ENCODE assay signal across 10 cellular contexts in genomic region chr22:44701187-44701586, GRCh38. TPM values are rescaled to one million over a fixed set of nuclear protein-coding genes. Genes with fewer than 3 reads are reported as not detected.
DNase-seq lines count a peak whose midpoint lies in the region; ATAC-seq and TF ChIP-seq lines count a peak whose summit lies in the region.
"Had no signal": no experiment of that assay in that cellular context is flagged by ENCODE, and none has a peak within 500 bp of the region (broad histone marks: within the 10 kb centered on the region; RNA-seq: fewer than 3 reads in every experiment).

No MANE protein-coding gene starts in this region.

- peak overlapping the region; percentile 90; the same call in 1 of the 2 replicates for H3K4me2 ChIP-seq in DND-41 (ENCODE audit: insufficient read depth, low read length)

- TF ChIP-seq CTCF in DND-41 (IDR thresholded peaks at IDR 0.05; ENCODE audit: borderline replicate concordance, extremely low read depth, low read length, poor library complexity, severe bottlenecking): no peak
- TF ChIP-seq CTCF in Panc1 (IDR thresholded peaks at IDR 0.05): no peak
- no peak for TF ChIP-seq CTCF in liver (IDR thresholded peaks at IDR 0.05; ENCODE audit: low read depth, low read length, missing input control)
- TF ChIP-seq CTCF in spleen (IDR thresholded peaks at IDR 0.05 in 8 of 11, conservative IDR thresholded peaks at IDR 0.05 in 3 of 11): no peak

- H3K4me3 ChIP-seq in DND-41 (ENCODE audit: low read depth in 1 of 2, low read length in 2 of 2) (0 out of 4 replicates have a peak overlapping the region, but pooled peaks of 1 of the 2 experiments have one; percentile 48), Panc1 (ENCODE audit: low read depth in 2 of 2, low read length in 2 of 2) (no peak overlapping the region), liver (ENCODE audit: low read depth in 1 of 3, low read length in 3 of 3) (no peak overlapping the region), spleen (peak overlapping the region in 1 of 8 donors; percentile 96)
- H3K4me3 ChIP-seq: GM12878 had no signal

- H3K36me3 ChIP-seq in DND-41 (ENCODE audit: insufficient read depth, low read length): no peaks in the 10 kb centered on the region
- no peaks in the 10 kb centered on the region for H3K36me3 ChIP-seq in Panc1 (ENCODE audit: control insufficient read depth, insufficient read depth, low read length)
- H3K36me3 ChIP-seq in liver (ENCODE audit: control insufficient read depth in 4 of 4, insufficient read depth in 3 of 4, low read depth in 1 of 4, low read length in 3 of 4): peaks cover 0 to 2% (median 0%) of the 10 kb centered on the region in 4 donors
- peaks cover 0 to 12% (median 0%) of the 10 kb centered on the region in 6 donors for H3K36me3 ChIP-seq in spleen

- H3K79me2 ChIP-seq in DND-41 (ENCODE audit: insufficient read depth, low read length): no peaks in the 10 kb centered on the region

- TF ChIP-seq POLR2A in spleen (IDR thresholded peaks at IDR 0.05): no peak

- peaks cover 21% of the 10 kb centered on the region for H3K4me1 ChIP-seq in DND-41 (ENCODE audit: insufficient read depth, low read length)
- H3K4me1 ChIP-seq in Panc1 (ENCODE audit: control insufficient read depth, insufficient read depth, low read length): peaks cover 11% of the 10 kb centered on the region; the same call in 1 of the 2 replicates
- H3K4me1 ChIP-seq in liver (ENCODE audit: control insufficient read depth in 4 of 4, insufficient read depth in 4 of 4, low read length in 3 of 4): peaks cover 0 to 23% (median 10%) of the 10 kb centered on the region in 4 donors
- H3K4me1 ChIP-seq in spleen: peaks cover 23 to 78% (median 61%) of the 10 kb centered on the region in 6 donors

- peaks cover 36% of the 10 kb centered on the region for H4K20me1 ChIP-seq in DND-41 (ENCODE audit: insufficient read depth, low read length)

- no peak for ATAC-seq in DND-41 (ENCODE audit: insufficient read depth, low read depth)
- ATAC-seq in Panc1: no peak
- ATAC-seq in HG03135 (IDR thresholded peaks at IDR 0.05; ENCODE audit: unreplicated experiment): no peak

- no peak for DNase-seq in DND-41
- no peak for DNase-seq in Panc1 (ENCODE audit: low read depth, low spot score)
- no peak for DNase-seq in spleen
- DNase-seq in NCI-H146 (lab: John Stamatoyannopoulos, UW): no peak
- DNase-seq in SKM-1 treated with dmso at 0.1 percent for 144 hours (lab: John Stamatoyannopoulos, UW; ENCODE audit: unreplicated experiment): no peak
- DNase-seq: MM.1S had no signal

- in situ Hi-C loops in Panc1 (cut with HindIII; ENCODE audit: low pct_unique_long_range_greater_than_20kb, low sequenced_read_pairs): no loop called here

- H3K27ac ChIP-seq in DND-41 (ENCODE audit: low read length) (no peak overlapping the region; the same call in 1 of the 2 replicates), Panc1 (ENCODE audit: low read length) (peak overlapping the region; percentile 69), liver (ENCODE audit: low read depth in 1 of 2, low read length in 2 of 2) (peak overlapping the region; percentile 45 to 52), spleen (peak overlapping the region; percentile 22 to 88 (median 78))

- peak overlapping the region; percentile 60; the same call in 1 of the 2 replicates for H2AFZ ChIP-seq in DND-41 (ENCODE audit: low read depth, low read length)

- WGBS in liver: 86% methylated on average over 4 of the region's 4 CpGs
- WGBS in spleen, 5 donors: 40 to 72% (median 65%) methylated on average over 4 of the region's 4 CpGs

- no peak overlapping the region; the same call in 1 of the 2 replicates for H3K9ac ChIP-seq in DND-41 (ENCODE audit: low read depth, low read length)
- H3K9ac ChIP-seq in liver (ENCODE audit: low read depth in 1 of 2, low read length in 2 of 2): no peak overlapping the region

- CTCF ChIA-PET in Panc1 (lab: Charles Lee): no interaction called here

- H3K9me3 ChIP-seq in DND-41 (ENCODE audit: insufficient read depth, low read length, severe bottlenecking) (no peaks in the 10 kb centered on the region), Panc1 (ENCODE audit: control insufficient read depth, insufficient read depth, low read depth, low read length) (no peaks in the 10 kb centered on the region), liver (ENCODE audit: control insufficient read depth in 4 of 4, low read length in 3 of 4) (no peaks in the 10 kb centered on the region), spleen (no peaks in the 10 kb centered on the region)

- intact Hi-C loops in Panc1 (cut with micrococcal nuclease; ENCODE audit: unreplicated experiment) (no loop called here), spleen (cut with DNase I; ENCODE audit: low total_unique reads) (no loop called here)

- no peak for TF ChIP-seq RAD21 in liver (IDR thresholded peaks at IDR 0.05)

- H3K27me3 ChIP-seq in DND-41 (ENCODE audit: insufficient read depth, low read length, poor library complexity) (peaks cover 27% of the 10 kb centered on the region), Panc1 (ENCODE audit: control insufficient read depth, insufficient read depth, low read length) (no peaks in the 10 kb centered on the region), liver (ENCODE audit: control insufficient read depth in 4 of 4, insufficient read depth in 4 of 4, low read length in 3 of 4) (no peaks in the 10 kb centered on the region), spleen (replicated peaks in 1 of 7) (peaks cover 0 to 20% (median 0%) of the 10 kb centered on the region in 7 donors)

- POLR2A ChIA-PET in Panc1 (lab: Charles Lee): no interaction called here

- BruUV-seq in Panc1 (replicated peaks; lab: Mats Ljungman, UMichigan): no TSS peak

TF ChIP-seq in liver, 16 proteins besides CTCF, POLR2A, EP300 and RAD21:
- TF ChIP-seq TAF1 (conservative IDR thresholded peaks at IDR 0.05) (no peak), EGR1 (IDR thresholded peaks at IDR 0.05; ENCODE audit: low read depth in 2 of 2) (no peak), ATF3 (IDR thresholded peaks at IDR 0.05) (no peak), FOXA2 (IDR thresholded peaks at IDR 0.05) (no peak), YY1 (IDR thresholded peaks at IDR 0.05) (no peak), FOXA1 (IDR thresholded peaks at IDR 0.05) (no peak), JUND (IDR thresholded peaks at IDR 0.05) (no peak), GABPA (IDR thresholded peaks at IDR 0.05 in 1 of 2, conservative IDR thresholded peaks at IDR 0.05 in 1 of 2) (no peak), HNF4G (IDR thresholded peaks at IDR 0.05) (no peak), HNF4A (conservative IDR thresholded peaks at IDR 0.05) (no peak), SP1 (IDR thresholded peaks at IDR 0.05) (no peak)
- TF ChIP-seq, protein P1, sequence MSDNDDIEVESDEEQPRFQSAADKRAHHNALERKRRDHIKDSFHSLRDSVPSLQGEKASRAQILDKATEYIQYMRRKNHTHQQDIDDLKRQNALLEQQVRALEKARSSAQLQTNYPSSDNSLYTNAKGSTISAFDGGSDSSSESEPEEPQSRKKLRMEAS (IDR thresholded peaks at IDR 0.05): no peak

RNA-seq across cellular contexts. Expression of gene PRR5, which starts 0.8 kb away (rescaled TPM):
- total RNA-seq in Panc1 (2021; ENCODE audit: unreplicated experiment) (11.5 TPM), liver (10 to 100 TPM; 20.5 to 49.1 TPM), spleen (10 to 100 TPM; 49.0 to 85.6 (median 77.9) TPM)
- polyA plus RNA-seq in Panc1 (2012; ENCODE audit: insufficient read length): 10.8 TPM
- polyA plus RNA-seq in liver (10 to 100 TPM; 11.5 to 18.1 TPM), spleen (10 to 100 TPM; 31.3 to 83.1 (median 57.5) TPM)

RNA-seq across cellular contexts. Expression of gene ARHGAP8, which starts 51.2 kb away (rescaled TPM):
- total RNA-seq in Panc1 (2021; ENCODE audit: unreplicated experiment) (9.2 TPM), liver (1 to 10 TPM in 1 of 2 donors, under 1 TPM in 1; 0.84 to 1.8 TPM), spleen (10 to 100 TPM; 13.8 to 71.6 (median 20.1) TPM)
- 2.4 TPM for polyA plus RNA-seq in Panc1 (2012; ENCODE audit: insufficient read length)
- polyA plus RNA-seq in liver (1 to 10 TPM in 1 of 2 donors, under 1 TPM in 1; 0.58 to 1.4 TPM), spleen (10 to 100 TPM in 2 of 3 donors, 1 to 10 TPM in 1; 2.7 to 34.9 (median 16.4) TPM)
- total RNA-seq: GM12878, Right ventricle myocardium superior had no signal
